In the genomic region with DNA sequence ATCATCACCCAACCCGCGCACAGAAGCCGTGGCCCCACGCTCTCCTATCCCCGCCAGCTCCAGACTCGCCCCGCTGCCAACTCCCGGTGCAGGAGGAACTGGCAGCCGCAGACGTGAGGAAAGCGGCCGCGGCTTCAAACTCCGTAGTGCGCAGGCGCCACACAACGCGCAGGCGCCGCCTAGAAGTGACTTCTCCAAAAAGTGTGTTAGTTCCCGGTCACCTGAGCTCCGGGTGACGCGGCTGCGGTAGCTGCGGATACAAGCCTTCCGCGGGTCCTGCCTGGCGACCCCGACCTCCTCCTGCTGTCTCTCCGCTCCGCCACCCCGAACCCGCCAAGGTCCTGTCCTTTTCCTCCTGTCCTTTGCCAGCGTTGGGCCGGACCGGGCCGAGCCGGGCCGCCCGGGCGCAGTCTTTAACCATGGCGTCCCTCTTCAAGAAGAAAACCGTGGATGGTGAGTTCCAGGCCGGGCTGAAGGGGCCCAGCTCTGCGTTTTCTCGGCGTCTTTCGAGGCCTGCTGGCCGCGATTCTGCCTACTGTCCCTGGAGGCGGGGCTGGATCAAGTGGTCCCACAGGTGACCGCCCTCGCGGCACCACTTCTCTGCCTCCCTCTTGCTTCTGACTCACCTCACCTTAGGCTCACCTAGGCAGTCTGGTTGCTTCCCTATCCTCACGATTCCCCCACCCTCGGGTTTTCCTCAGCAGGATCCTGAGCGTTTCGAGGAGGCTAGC, we compare ENCODE assay signal across 8 cellular contexts. TPM values are rescaled to one million over a fixed set of nuclear protein-coding genes. Genes with fewer than 3 reads are reported as not detected.
A peak's percentile ranks its signal among the peaks of the same experiment; 100 is the strongest.
DNase-seq lines count a peak whose midpoint lies in the region; ATAC-seq and TF ChIP-seq lines count a peak whose summit lies in the region.

A gene with protein sequence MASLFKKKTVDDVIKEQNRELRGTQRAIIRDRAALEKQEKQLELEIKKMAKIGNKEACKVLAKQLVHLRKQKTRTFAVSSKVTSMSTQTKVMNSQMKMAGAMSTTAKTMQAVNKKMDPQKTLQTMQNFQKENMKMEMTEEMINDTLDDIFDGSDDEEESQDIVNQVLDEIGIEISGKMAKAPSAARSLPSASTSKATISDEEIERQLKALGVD (plus strand): TSS at position 206 of the 731 bp plus-strand sequence. CDS start 214 bp downstream, at position 420.

- peak within 1 kb of the TSS; percentile 84 for H3K27ac ChIP-seq in RWPE2 (ENCODE audit: poor library complexity, severe bottlenecking)

- H3K9me3 Mint-ChIP-seq in activated T-helper 2 cell treated with anti-CD3 and anti-CD28 coated beads, Interferon-gamma antibody, Interleukin-2, Interleukin-4, amounts not matched to agents 10 μg/mL and 5 μg/mL and 100 μg/mL, durations not matched to agents 14 hours and 24 hours and 36 hours: peaks cover 4% of the 10 kb centered on the region
- H3K9me3 Mint-ChIP-seq in naive thymus-derived CD8-positive, alpha-beta T cell: peaks cover 0 to 9% (median 2%) of the 10 kb centered on the region in 9 donors
- H3K9me3 Mint-ChIP-seq in stimulated activated naive B cell treated with anti-CD40 and anti-IgM and Interleukin-4, amounts not matched to agents 10 μg/mL and 1 μg/mL and 100 μg/mL, for 72 hours: peaks cover 4% of the 10 kb centered on the region in 2 donors

- no peaks in the 10 kb centered on the region for H3K27me3 ChIP-seq in H7 (ENCODE audit: control insufficient read depth, insufficient read depth, low read length)
- peaks cover 10% of the 10 kb centered on the region for H3K27me3 ChIP-seq in Loucy (ENCODE audit: insufficient read depth, low read length, poor library complexity, severe bottlenecking)
- H3K27me3 ChIP-seq in RWPE2 (ENCODE audit: insufficient read depth, poor library complexity, severe bottlenecking): no peaks in the 10 kb centered on the region

- peak within 1 kb of the TSS; percentile 91 for H3K4me2 ChIP-seq in Loucy (ENCODE audit: low read depth, low read length, poor library complexity, severe bottlenecking)

- peaks cover 44% of the 10 kb centered on the region for H3K79me2 ChIP-seq in Loucy (ENCODE audit: insufficient read depth, low read length)

- H3K4me3 ChIP-seq in H7 (ENCODE audit: insufficient read depth, low read depth, low read length) (peak within 1 kb of the TSS; percentile 95), Loucy (ENCODE audit: low read length, poor library complexity, severe bottlenecking) (peak within 1 kb of the TSS; percentile 93), RWPE2 (ENCODE audit: severe bottlenecking) (peak within 1 kb of the TSS; percentile 89), fibroblast of mammary gland (ENCODE audit: control insufficient read depth, low read depth, low read length) (peak within 1 kb of the TSS; percentile 97)

- H3K27ac Mint-ChIP-seq in activated T-helper 2 cell treated with anti-CD3 and anti-CD28 coated beads, Interferon-gamma antibody, Interleukin-2, Interleukin-4, amounts not matched to agents 10 μg/mL and 5 μg/mL and 100 μg/mL, durations not matched to agents 14 hours and 24 hours and 36 hours: peak within 1 kb of the TSS; percentile 96
- H3K27ac Mint-ChIP-seq in naive thymus-derived CD8-positive, alpha-beta T cell: peak within 1 kb of the TSS; percentile 96 to 100 (median 98)
- H3K27ac Mint-ChIP-seq in stimulated activated naive B cell treated with anti-CD40 and anti-IgM and Interleukin-4, amounts not matched to agents 10 μg/mL and 1 μg/mL and 100 μg/mL, for 72 hours: peak within 1 kb of the TSS; percentile 100

- H3K9me3 ChIP-seq in Loucy (ENCODE audit: insufficient read depth, low read depth, low read length) (no peaks in the 10 kb centered on the region), RWPE2 (ENCODE audit: severe bottlenecking) (no peaks in the 10 kb centered on the region)

- H4K20me1 ChIP-seq in Loucy (ENCODE audit: insufficient read depth, low read length, poor library complexity, severe bottlenecking): peaks cover 20% of the 10 kb centered on the region

- peak; percentile 87 for ATAC-seq in RWPE2 (ENCODE audit: low read depth)
- peak; percentile 88 to 89 for ATAC-seq in naive thymus-derived CD8-positive, alpha-beta T cell
- peak; percentile 95 to 97 for ATAC-seq in stimulated activated naive B cell treated with anti-CD40 and anti-IgM and Interleukin-4, amounts not matched to agents 10 μg/mL and 1 μg/mL and 100 μg/mL, for 72 hours (replicated peaks)

- DNase-seq in ELR (ENCODE audit: low read depth) (peak; percentile 94), H7 (peak; percentile 86), RWPE2 (ENCODE audit: low spot score) (peak; percentile 85), fibroblast of mammary gland (ENCODE audit: low read depth) (peak; percentile 89)
- peak; percentile 88 for DNase-seq in activated T-helper 2 cell treated with anti-CD3 and anti-CD28 coated beads, Interferon-gamma antibody, Interleukin-2, Interleukin-4, amounts not matched to agents 10 μg/mL and 5 μg/mL and 100 μg/mL, durations not matched to agents 14 hours and 24 hours and 36 hours (ENCODE audit: low spot score)
- peak; percentile 86 to 94 (median 90) for DNase-seq in naive thymus-derived CD8-positive, alpha-beta T cell
- DNase-seq in stimulated activated naive B cell treated with anti-CD40 and anti-IgM and Interleukin-4, amounts not matched to agents 10 μg/mL and 1 μg/mL and 100 μg/mL, for 72 hours: peak; percentile 88

- H3K36me3 ChIP-seq in H7 (replicated peaks; ENCODE audit: control insufficient read depth, insufficient read depth, low read length) (no peaks in the 10 kb centered on the region), Loucy (ENCODE audit: insufficient read depth, low read length) (no peaks in the 10 kb centered on the region), RWPE2 (ENCODE audit: low read depth) (peaks cover 16% of the 10 kb centered on the region; the same call in 1 of the 2 replicates)

- intact Hi-C loops in activated T-helper 2 cell treated with anti-CD3 and anti-CD28 coated beads, Interferon-gamma antibody, Interleukin-2, Interleukin-4, amounts not matched to agents 10 μg/mL and 5 μg/mL and 100 μg/mL, durations not matched to agents 14 hours and 24 hours and 36 hours (cut with micrococcal nuclease): loop anchor here (1.0 to 5.0 kb wide), 2 partner anchors 45 to 922 kb away; partner anchors contain the start of gene C3orf38

- H3K9ac ChIP-seq in Loucy (ENCODE audit: low read depth, low read length, poor library complexity, severe bottlenecking): peak within 1 kb of the TSS; percentile 85

- peaks cover 22% of the 10 kb centered on the region for H3K4me1 Mint-ChIP-seq in activated T-helper 2 cell treated with anti-CD3 and anti-CD28 coated beads, Interferon-gamma antibody, Interleukin-2, Interleukin-4, amounts not matched to agents 10 μg/mL and 5 μg/mL and 100 μg/mL, durations not matched to agents 14 hours and 24 hours and 36 hours (ENCODE audit: low read depth)
- H3K4me1 Mint-ChIP-seq in naive thymus-derived CD8-positive, alpha-beta T cell: peaks cover 22 to 45% (median 45%) of the 10 kb centered on the region in 4 donors
- peaks cover 14 to 30% of the 10 kb centered on the region in 2 donors for H3K4me1 Mint-ChIP-seq in stimulated activated naive B cell treated with anti-CD40 and anti-IgM and Interleukin-4, amounts not matched to agents 10 μg/mL and 1 μg/mL and 100 μg/mL, for 72 hours

- H3K4me3 Mint-ChIP-seq in activated T-helper 2 cell treated with anti-CD3 and anti-CD28 coated beads, Interferon-gamma antibody, Interleukin-2, Interleukin-4, amounts not matched to agents 10 μg/mL and 5 μg/mL and 100 μg/mL, durations not matched to agents 14 hours and 24 hours and 36 hours (ENCODE audit: low read depth): peak within 1 kb of the TSS; percentile 100
- H3K4me3 Mint-ChIP-seq in naive thymus-derived CD8-positive, alpha-beta T cell: peak within 1 kb of the TSS; percentile 96 to 100 (median 99)
- peak within 1 kb of the TSS; percentile 94 to 99 for H3K4me3 Mint-ChIP-seq in stimulated activated naive B cell treated with anti-CD40 and anti-IgM and Interleukin-4, amounts not matched to agents 10 μg/mL and 1 μg/mL and 100 μg/mL, for 72 hours

- H3K36me3 Mint-ChIP-seq in activated T-helper 2 cell treated with anti-CD3 and anti-CD28 coated beads, Interferon-gamma antibody, Interleukin-2, Interleukin-4, amounts not matched to agents 10 μg/mL and 5 μg/mL and 100 μg/mL, durations not matched to agents 14 hours and 24 hours and 36 hours (ENCODE audit: low read depth): peaks cover 13% of the 10 kb centered on the region
- peaks cover 0 to 10% (median 5%) of the 10 kb centered on the region in 3 donors for H3K36me3 Mint-ChIP-seq in naive thymus-derived CD8-positive, alpha-beta T cell
- peaks cover 0 to 12% of the 10 kb centered on the region in 2 donors for H3K36me3 Mint-ChIP-seq in stimulated activated naive B cell treated with anti-CD40 and anti-IgM and Interleukin-4, amounts not matched to agents 10 μg/mL and 1 μg/mL and 100 μg/mL, for 72 hours

- H2AFZ ChIP-seq in Loucy (ENCODE audit: low read length): peak within 1 kb of the TSS; percentile 100

- POLR2A ChIA-PET in naive thymus-derived CD8-positive, alpha-beta T cell (lab: Charles Lee): interaction anchor here (1.0 to 1.8 kb wide), 4 partner anchors 12 to 922 kb away, joined by 3 to 11 read pairs (median 5); partner anchors contain the start of genes C3orf38, CGGBP1 and ZNF654

- H3K4me1 ChIP-seq in Loucy (ENCODE audit: insufficient read depth, low read length, poor library complexity, severe bottlenecking) (peaks cover 43% of the 10 kb centered on the region), RWPE2 (ENCODE audit: insufficient read depth, poor library complexity, severe bottlenecking) (peaks cover 5% of the 10 kb centered on the region)

- no peaks in the 10 kb centered on the region for H3F3A ChIP-seq in Loucy (ENCODE audit: low read depth)

- peaks cover 15% of the 10 kb centered on the region for H3K27me3 Mint-ChIP-seq in activated T-helper 2 cell treated with anti-CD3 and anti-CD28 coated beads, Interferon-gamma antibody, Interleukin-2, Interleukin-4, amounts not matched to agents 10 μg/mL and 5 μg/mL and 100 μg/mL, durations not matched to agents 14 hours and 24 hours and 36 hours (ENCODE audit: low read depth)
- peaks cover 2 to 14% (median 6%) of the 10 kb centered on the region in 5 donors for H3K27me3 Mint-ChIP-seq in naive thymus-derived CD8-positive, alpha-beta T cell
- peaks cover 5 to 9% of the 10 kb centered on the region in 2 donors for H3K27me3 Mint-ChIP-seq in stimulated activated naive B cell treated with anti-CD40 and anti-IgM and Interleukin-4, amounts not matched to agents 10 μg/mL and 1 μg/mL and 100 μg/mL, for 72 hours

- no peaks in the 10 kb centered on the region for H3K9me2 ChIP-seq in Loucy (replicated peaks; ENCODE audit: low read depth, low read length)

- TF ChIP-seq CTCF in Loucy (conservative IDR thresholded peaks at IDR 0.05; ENCODE audit: low read length) (no peak), RWPE2 (IDR thresholded peaks at IDR 0.05; ENCODE audit: poor library complexity, severe bottlenecking) (no peak), fibroblast of mammary gland (conservative IDR thresholded peaks at IDR 0.05; ENCODE audit: control insufficient read depth, insufficient read depth, low read depth, low read length) (no peak)

RNA-seq across cellular contexts. Expression of the gene that starts here (rescaled TPM):
- 31.2 and 38.4 TPM in 2 replicates for total RNA-seq in H7 (2014; rRNA removed; shearing (Covaris generic))
- total RNA-seq in activated T-helper 2 cell treated with anti-CD3 and anti-CD28 coated beads, Interferon-gamma antibody, Interleukin-2, Interleukin-4, amounts not matched to agents 10 μg/mL and 5 μg/mL and 100 μg/mL, durations not matched to agents 14 hours and 24 hours and 36 hours: 25.0 and 25.2 TPM in 2 replicates
- total RNA-seq in naive thymus-derived CD8-positive, alpha-beta T cell: 10 to 100 TPM; 25.6 to 27.3 TPM
- polyA plus RNA-seq in naive thymus-derived CD8-positive, alpha-beta T cell: 10 to 100 TPM; 41.8 to 57.0 (median 48.6) TPM

Comparison
In these comparisons a context has a peak if more than half of its experiments do, and no peak if none do; other contexts are left out.
1. Peak in every context shown above with its lines: DNase-seq, ATAC-seq, H3K4me3 ChIP-seq and H3K27ac ChIP-seq.